Comparison of ENCODE assay signal across 9 cellular contexts in genomic region chr14:73237786-73238261, GRCh38. TPM values are rescaled to one million over a fixed set of nuclear protein-coding genes. Genes with fewer than 3 reads are reported as not detected.
A peak's percentile ranks its signal among the peaks of the same experiment; 100 is the strongest.
DNase-seq lines count a peak whose midpoint lies in the region; ATAC-seq and TF ChIP-seq lines count a peak whose summit lies in the region.
"Had no signal": no experiment of that assay in that cellular context is flagged by ENCODE, and none has a peak within 500 bp of the region (broad histone marks: within the 10 kb centered on the region; RNA-seq: fewer than 3 reads in every experiment).

No MANE protein-coding gene starts in this region.

- no peaks in the 10 kb centered on the region for H3K9me3 ChIP-seq in HUES48 (ENCODE audit: control insufficient read depth, insufficient read depth, low read length)
- no peaks in the 10 kb centered on the region for H3K9me3 ChIP-seq in muscle layer of colon (ENCODE audit: low read length)
- H3K9me3 ChIP-seq in SJCRH30 (replicated peaks): no peaks in the 10 kb centered on the region
- H3K9me3 ChIP-seq: adrenal gland had no signal

- H3K27me3 ChIP-seq in HUES48 (ENCODE audit: control insufficient read depth, insufficient read depth, low read length) (peaks cover 42% of the 10 kb centered on the region), muscle layer of colon (ENCODE audit: control insufficient read depth in 1 of 2, insufficient read depth in 2 of 2, low read length in 2 of 2) (peaks cover 16 to 27% of the 10 kb centered on the region in 2 donors), SJCRH30 (peaks cover 7% of the 10 kb centered on the region; the same call in 1 of the 2 replicates)

- DNase-seq in AG04449 (ENCODE audit: low read depth, low spot score): no peak
- DNase-seq in ecto neural progenitor cell (ENCODE audit: low spot score): peak; percentile 70
- DNase-seq in SJCRH30: no peak
- DNase-seq in glomerular visceral epithelial cell (ENCODE audit: extremely low spot score): no peak

- H3K27ac ChIP-seq in HUES48 (ENCODE audit: low read depth, low read length) (no peak overlapping the region), muscle layer of colon (ENCODE audit: low read depth, low read length) (no peak overlapping the region), SJCRH30 (no peak overlapping the region)

- H3K9ac ChIP-seq in HUES48 (ENCODE audit: low read depth, low read length) (no peak overlapping the region), muscle layer of colon (ENCODE audit: low read length) (no peak overlapping the region)

- CTCF ChIA-PET in AG04449 (lab: Yijun Ruan, JAX): interaction anchor here (1.5 kb wide), 1 partner anchor 233 kb away, joined by 5 read pairs; no protein-coding TSS in a partner anchor

- ATAC-seq in HG02642 (IDR thresholded peaks at IDR 0.05; ENCODE audit: poor library complexity, unreplicated experiment): no peak
- ATAC-seq in GM21528 (IDR thresholded peaks at IDR 0.05; ENCODE audit: low FRiP score, unreplicated experiment): no peak

- peak overlapping the region; percentile 44 for H3K4me3 ChIP-seq in AG04449 (ENCODE audit: low read depth, low read length)
- peak overlapping the region; percentile 55 for H3K4me3 ChIP-seq in HUES48 (ENCODE audit: low read depth, low read length)
- peak overlapping the region; percentile 41 to 57 for H3K4me3 ChIP-seq in muscle layer of colon (ENCODE audit: low read depth in 1 of 2, low read length in 2 of 2)
- H3K4me3 ChIP-seq in SJCRH30: no peak overlapping the region

- H3K36me3 ChIP-seq in HUES48 (ENCODE audit: control insufficient read depth, insufficient read depth, low read length) (no peaks in the 10 kb centered on the region; the same call in 1 of the 2 replicates), muscle layer of colon (ENCODE audit: insufficient read depth, low read length) (no peaks in the 10 kb centered on the region), SJCRH30 (no peaks in the 10 kb centered on the region)
- H3K36me3 ChIP-seq: adrenal gland had no signal

- peaks cover 57% of the 10 kb centered on the region for H3K4me1 ChIP-seq in HUES48 (ENCODE audit: control insufficient read depth, insufficient read depth, low read length)
- peaks cover 14% of the 10 kb centered on the region for H3K4me1 ChIP-seq in muscle layer of colon (ENCODE audit: insufficient read depth, low read length)
- peaks cover 15% of the 10 kb centered on the region for H3K4me1 ChIP-seq in SJCRH30

- POLR2A ChIA-PET in AG04449 (lab: Yijun Ruan, JAX): interaction anchor here (1.4 kb wide), 1 partner anchor 9 kb away, joined by 4 read pairs; no protein-coding TSS in a partner anchor

- TF ChIP-seq CTCF in AG04449 (IDR thresholded peaks at IDR 0.05; ENCODE audit: insufficient read depth, low read length, missing control alignments): no peak

RNA-seq across cellular contexts. Expression of gene PAPLN, which starts 0.5 kb away (rescaled TPM):
- total RNA-seq in SJCRH30 (2014; rRNA removed; shearing (Covaris generic)): not detected in 2 replicates
